Comparison of ENCODE assay signal across 8 cellular contexts in the genomic region with DNA sequence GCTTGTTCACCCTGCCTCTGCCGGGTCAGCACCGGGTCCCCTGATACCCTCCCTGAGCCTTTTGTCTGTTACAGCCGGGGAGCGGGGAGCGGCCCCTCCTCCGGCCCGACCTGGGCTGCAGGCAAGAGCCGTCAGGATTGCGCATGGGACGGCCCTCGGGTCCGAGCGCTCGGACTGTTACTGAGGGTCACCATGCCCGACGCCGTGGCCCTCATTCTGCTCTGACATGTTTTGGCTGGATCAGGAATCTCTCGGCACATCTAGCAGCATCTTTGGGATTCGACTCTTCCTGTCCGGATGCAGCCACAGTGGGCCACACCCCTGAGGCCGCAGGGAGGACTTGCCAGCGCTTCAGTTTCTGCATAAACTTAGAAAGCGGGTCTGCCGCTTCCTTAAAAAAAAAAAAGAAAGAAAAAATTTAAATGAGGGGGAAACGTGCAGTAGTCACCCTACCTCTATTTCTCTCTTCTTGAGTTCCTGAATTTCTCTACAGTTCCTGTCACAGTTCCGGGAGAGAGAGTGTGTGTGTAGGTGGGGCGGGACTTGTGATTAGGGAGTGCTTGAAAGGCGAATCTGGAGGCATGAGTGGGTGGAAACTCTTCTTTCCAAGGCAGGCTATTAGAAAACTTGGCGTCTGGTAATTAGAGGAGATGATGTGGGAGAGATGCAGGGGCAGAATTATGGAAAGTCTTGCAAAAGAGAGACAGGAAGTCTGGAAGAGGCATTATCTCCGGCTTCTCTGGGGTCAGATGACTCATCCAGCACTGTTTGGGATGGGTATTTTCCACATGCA. TPM values are rescaled to one million over a fixed set of nuclear protein-coding genes. Genes with fewer than 3 reads are reported as not detected.
DNase-seq lines count a peak whose midpoint lies in the region; ATAC-seq and TF ChIP-seq lines count a peak whose summit lies in the region.

No MANE protein-coding gene starts in this region.

- H3K9me3 ChIP-seq in mucosa of descending colon = no peaks in the 10 kb centered on the region

- peak; percentile 11 for ATAC-seq in mucosa of descending colon
- no peak for ATAC-seq in GM21619 (IDR thresholded peaks at IDR 0.05; ENCODE audit: unreplicated experiment)

- no peak for TF ChIP-seq CTCF in mucosa of descending colon (IDR thresholded peaks at IDR 0.05)

- H3K4me1 ChIP-seq in mucosa of descending colon (ENCODE audit: low read depth) = peaks cover 32% of the 10 kb centered on the region

- no peaks in the 10 kb centered on the region for H3K36me3 ChIP-seq in mucosa of descending colon (ENCODE audit: low read depth)

- intact Hi-C loops in mucosa of descending colon (cut with DNase I, micrococcal nuclease) = loop anchor here in 1 of 2 donors (10.0 kb wide), 1 partner anchor 199 kb away; a partner anchor contains a TSS

- DNase-seq in D341Med (ENCODE audit: low spot score) (peak; percentile 41), HCEC 1CT (peak; percentile 94), NCI-H748 (lab: John Stamatoyannopoulos, UW; ENCODE audit: unreplicated experiment) (peak; percentile 56), activated T-cell treated with anti-CD3 and anti-CD28 coated beads for 48 hours (ENCODE audit: low read depth) (peak; percentile 15), erythroblast (lab: John Stamatoyannopoulos, UW) (peak; percentile 61 to 62), mucosa of descending colon (peak in 2 of 3 donors; percentile 73 to 82), substantia nigra (lab: John Stamatoyannopoulos, UW) (peak in 25 of 49 donors; percentile 9 to 62 (median 42))

- peak overlapping the region; percentile 88 for H3K27ac ChIP-seq in substantia nigra (ENCODE audit: low read depth, low read length, poor library complexity, severe bottlenecking)

- peak overlapping the region; percentile 85 for H3K4me3 ChIP-seq in mucosa of descending colon

- TF ChIP-seq POLR2A in erythroblast (IDR thresholded peaks at IDR 0.05; ENCODE audit: low read length) = no peak

RNA-seq across cellular contexts. Expression of a gene that starts 1.0 kb away (rescaled TPM):
- total RNA-seq in mucosa of descending colon = 10 to 100 TPM; 39.2 to 72.2 (median 55.7) TPM

Comparison
In these comparisons a context has a peak if more than half of its experiments do, and no peak if none do; other contexts are left out.
1. DNase-seq: peak in every context shown above with its lines; median percentile 94 in HCEC 1CT; 78 in mucosa of descending colon; 62 in erythroblast; 56 in NCI-H748; 42 in substantia nigra; 41 in D341Med; 15 in activated T-cell treated with anti-CD3 and anti-CD28 coated beads for 48 hours.